In genomic region chr15:55774113-55774970, GRCh38 we compare ENCODE assay signal across 8 cellular contexts. TPM values are rescaled to one million over a fixed set of nuclear protein-coding genes. Genes with fewer than 3 reads are reported as not detected.
DNase-seq lines count a peak whose midpoint lies in the region; ATAC-seq and TF ChIP-seq lines count a peak whose summit lies in the region.

No MANE protein-coding gene starts in this region.

- peak; percentile 86 for TF ChIP-seq CTCF in CD14-positive monocyte (IDR thresholded peaks at IDR 0.05)
- peak; percentile 62 for TF ChIP-seq CTCF in fibroblast of villous mesenchyme (IDR thresholded peaks at IDR 0.05; ENCODE audit: insufficient read depth, low read depth, low read length)

- H3K4me3 Mint-ChIP-seq in CD14-positive monocyte: no peak overlapping the region

- peaks cover 3% of the 10 kb centered on the region for H3K4me1 Mint-ChIP-seq in CD14-positive monocyte

- H3K36me3 Mint-ChIP-seq in CD14-positive monocyte: no peaks in the 10 kb centered on the region

- intact Hi-C loops in CD14-positive monocyte (cut with micrococcal nuclease): no loop called here

- H3K27ac Mint-ChIP-seq in CD14-positive monocyte: no peak overlapping the region

- H3K27me3 Mint-ChIP-seq in CD14-positive monocyte (ENCODE audit: low read depth in 3 of 3): peaks cover 1 to 5% (median 1%) of the 10 kb centered on the region in 3 donors

- peaks cover 0 to 2% (median 0%) of the 10 kb centered on the region in 7 donors for H3K9me3 Mint-ChIP-seq in CD14-positive monocyte

- DNase-seq in CD14-positive monocyte (ENCODE audit: low spot score) (peak; percentile 52), MV-4-11 (lab: John Stamatoyannopoulos, UW) (peak; percentile 26), fibroblast of villous mesenchyme (ENCODE audit: low read depth) (peak; percentile 26), retina (peak; percentile 54), NCI-H187 treated with DMSO at 0.1 percent for 48 hours (lab: John Stamatoyannopoulos, UW) (no peak), OCI-M2 (lab: John Stamatoyannopoulos, UW; ENCODE audit: unreplicated experiment) (no peak)
- peak; percentile 70 for DNase-seq in activated CD8-positive, alpha-beta memory T cell treated with anti-CD3 and anti-CD28 coated beads for 24 hours

- ATAC-seq in GM19395 (IDR thresholded peaks at IDR 0.05; ENCODE audit: unreplicated experiment): peak; percentile 80

- H3K4me3 ChIP-seq in fibroblast of villous mesenchyme (ENCODE audit: low read depth, low read length): no peak overlapping the region

RNA-seq across cellular contexts. Expression of gene PRTG, which starts 31.4 kb away (rescaled TPM):
- polyA plus RNA-seq in CD14-positive monocyte: not detected
- total RNA-seq in fibroblast of villous mesenchyme: 6.4 and 6.9 TPM in 2 replicates

Comparison
In these comparisons a context has a peak if more than half of its experiments do, and no peak if none do; other contexts are left out.
1. DNase-seq: peak in CD14-positive monocyte (single experiment), MV-4-11 (single experiment), activated CD8-positive, alpha-beta memory T cell treated with anti-CD3 and anti-CD28 coated beads for 24 hours (single experiment), fibroblast of villous mesenchyme (single experiment) and retina (single experiment); none in NCI-H187 treated with DMSO at 0.1 percent for 48 hours (single experiment) and OCI-M2 (single experiment).